ENCODE assay signal across 16 cellular contexts in genomic region chr13:40609972-40610726, GRCh38. TPM values are rescaled to one million over a fixed set of nuclear protein-coding genes. Genes with fewer than 3 reads are reported as not detected.
DNase-seq lines count a peak whose midpoint lies in the region; ATAC-seq and TF ChIP-seq lines count a peak whose summit lies in the region.
"Had no signal": no experiment of that assay in that cellular context is flagged by ENCODE, and none has a peak within 500 bp of the region (broad histone marks: within the 10 kb centered on the region; RNA-seq: fewer than 3 reads in every experiment).

No MANE protein-coding gene starts in this region.

- H3K9me3 Mint-ChIP-seq in activated T-cell treated with anti-CD3 and anti-CD28 coated beads, Interleukin-2, amount 50 U/mL, for 72 hours, result no peaks in the 10 kb centered on the region
- no peaks in the 10 kb centered on the region for H3K9me3 Mint-ChIP-seq in activated naive CD8-positive, alpha-beta T cell treated with anti-CD3 and anti-CD28 coated beads, Interleukin-2, amount 50 U/mL, for 24 hours
- no peaks in the 10 kb centered on the region for H3K9me3 Mint-ChIP-seq in type B pancreatic cell
- no peaks in the 10 kb centered on the region for H3K9me3 Mint-ChIP-seq in Caco-2 (ENCODE audit: unreplicated experiment)
- H3K9me3 Mint-ChIP-seq: activated naive CD4-positive, alpha-beta T cell treated with anti-CD3 and anti-CD28 coated beads, Interleukin-2, amount 50 U/mL, for 72 hours; IgD-negative memory B cell had no signal

- peaks cover 89% of the 10 kb centered on the region for H3K4me1 Mint-ChIP-seq in activated T-cell treated with anti-CD3 and anti-CD28 coated beads, Interleukin-2, amount 50 U/mL, for 72 hours (ENCODE audit: low read depth)
- H3K4me1 Mint-ChIP-seq in activated naive CD8-positive, alpha-beta T cell treated with anti-CD3 and anti-CD28 coated beads, Interleukin-2, amount 50 U/mL, for 24 hours, result peaks cover 94% of the 10 kb centered on the region
- H3K4me1 Mint-ChIP-seq in type B pancreatic cell (ENCODE audit: unreplicated experiment), result peaks cover 21% of the 10 kb centered on the region
- H3K4me1 Mint-ChIP-seq in Caco-2 (ENCODE audit: low read depth, unreplicated experiment), result no peaks in the 10 kb centered on the region

- H3K4me1 ChIP-seq in Caco-2, result no peaks in the 10 kb centered on the region

- CTCF ChIA-PET in Caco-2 (lab: Charles Lee), result no interaction called here

- POLR2A ChIA-PET in Caco-2 (lab: Charles Lee), result no interaction called here

- intact Hi-C loops in Caco-2 (cut with micrococcal nuclease; ENCODE audit: unreplicated experiment), result no loop called here

- TF ChIP-seq CTCF in type B pancreatic cell (conservative IDR thresholded peaks at IDR 0.05) (no peak), Caco-2 (IDR thresholded peaks at IDR 0.05; ENCODE audit: insufficient read depth in 1 of 2, low read depth in 1 of 2, low read length in 1 of 2, severe bottlenecking in 1 of 2, unreplicated experiment in 1 of 2) (no peak)

- peak overlapping the region; percentile 86 for H3K27ac Mint-ChIP-seq in activated T-cell treated with anti-CD3 and anti-CD28 coated beads, Interleukin-2, amount 50 U/mL, for 72 hours
- peak overlapping the region; percentile 97 for H3K27ac Mint-ChIP-seq in activated naive CD8-positive, alpha-beta T cell treated with anti-CD3 and anti-CD28 coated beads, Interleukin-2, amount 50 U/mL, for 24 hours
- H3K27ac Mint-ChIP-seq in type B pancreatic cell (peak overlapping the region; percentile 68), Caco-2 (ENCODE audit: unreplicated experiment) (no peak overlapping the region)
- H3K27ac Mint-ChIP-seq: IgD-negative memory B cell had no signal

- no peak for ATAC-seq in activated T-cell treated with anti-CD3 and anti-CD28 coated beads, Interleukin-2, amount 50 U/mL, for 72 hours (replicated peaks in 1 of 2)
- no peak for ATAC-seq in activated naive CD8-positive, alpha-beta T cell treated with anti-CD3 and anti-CD28 coated beads, Interleukin-2, amount 50 U/mL, for 24 hours
- no peak for ATAC-seq in GM19455 (IDR thresholded peaks at IDR 0.05; ENCODE audit: unreplicated experiment)
- ATAC-seq: activated naive CD4-positive, alpha-beta T cell treated with anti-CD3 and anti-CD28 coated beads, Interleukin-2, amount 50 U/mL, for 72 hours had no signal

- H3K36me3 ChIP-seq in Caco-2 (ENCODE audit: control insufficient read depth, insufficient read depth, low read length), result no peaks in the 10 kb centered on the region
- H3K36me3 ChIP-seq: tibial artery had no signal

- H3K27me3 Mint-ChIP-seq in activated T-cell treated with anti-CD3 and anti-CD28 coated beads, Interleukin-2, amount 50 U/mL, for 72 hours (ENCODE audit: low read depth), result no peaks in the 10 kb centered on the region
- H3K27me3 Mint-ChIP-seq in activated naive CD8-positive, alpha-beta T cell treated with anti-CD3 and anti-CD28 coated beads, Interleukin-2, amount 50 U/mL, for 24 hours, result no peaks in the 10 kb centered on the region
- H3K27me3 Mint-ChIP-seq in type B pancreatic cell (no peaks in the 10 kb centered on the region), Caco-2 (ENCODE audit: insufficient read depth, unreplicated experiment) (no peaks in the 10 kb centered on the region)
- H3K27me3 Mint-ChIP-seq: IgD-negative memory B cell had no signal

- H3K4me3 ChIP-seq in Caco-2 (ENCODE audit: low read depth, low read length), result no peak overlapping the region
- H3K4me3 ChIP-seq: tibial artery had no signal

- no peaks in the 10 kb centered on the region for H3K9me3 ChIP-seq in Caco-2
- H3K9me3 ChIP-seq: tibial artery had no signal

- BruUV-seq in Caco-2 (replicated peaks; lab: Mats Ljungman, UMichigan), result no TSS peak

- no peaks in the 10 kb centered on the region for H3K27me3 ChIP-seq in Caco-2 (replicated peaks; ENCODE audit: control insufficient read depth, insufficient read depth, low read length)
- H3K27me3 ChIP-seq: tibial artery had no signal

- H3K4me3 Mint-ChIP-seq in activated T-cell treated with anti-CD3 and anti-CD28 coated beads, Interleukin-2, amount 50 U/mL, for 72 hours, result no peak overlapping the region
- H3K4me3 Mint-ChIP-seq in activated naive CD8-positive, alpha-beta T cell treated with anti-CD3 and anti-CD28 coated beads, Interleukin-2, amount 50 U/mL, for 24 hours, result no peak overlapping the region
- H3K4me3 Mint-ChIP-seq in type B pancreatic cell, result no peak overlapping the region
- no peak overlapping the region for H3K4me3 Mint-ChIP-seq in Caco-2 (ENCODE audit: unreplicated experiment)
- H3K4me3 Mint-ChIP-seq: IgD-negative memory B cell had no signal

- H3K36me3 Mint-ChIP-seq in activated T-cell treated with anti-CD3 and anti-CD28 coated beads, Interleukin-2, amount 50 U/mL, for 72 hours (ENCODE audit: insufficient read depth in 2 of 2), result peaks cover 0 to 15% of the 10 kb centered on the region in 2 donors
- peaks cover 22% of the 10 kb centered on the region for H3K36me3 Mint-ChIP-seq in activated naive CD8-positive, alpha-beta T cell treated with anti-CD3 and anti-CD28 coated beads, Interleukin-2, amount 50 U/mL, for 24 hours (ENCODE audit: low read depth)
- H3K36me3 Mint-ChIP-seq in type B pancreatic cell (no peaks in the 10 kb centered on the region), Caco-2 (ENCODE audit: insufficient read depth, unreplicated experiment) (no peaks in the 10 kb centered on the region)

- DNase-seq in activated T-cell treated with anti-CD3 and anti-CD28 coated beads, Interleukin-2, amount 50 U/mL, for 72 hours, result no peak
- no peak for DNase-seq in activated T-cell treated with anti-CD3 and anti-CD28 coated beads, Interleukin-2, amount 50 U/mL, for 1 hour
- no peak for DNase-seq in activated naive CD8-positive, alpha-beta T cell treated with anti-CD3 and anti-CD28 coated beads, Interleukin-2, amount 50 U/mL, for 24 hours
- peak; percentile 58 for DNase-seq in iris pigment epithelial cell (ENCODE audit: low read depth)
- no peak for DNase-seq in type B pancreatic cell (ENCODE audit: extremely low spot score, unreplicated experiment)
- DNase-seq in NCI-H1436 treated with DMSO at 0.1 percent for 48 hours (lab: John Stamatoyannopoulos, UW), result no peak
- no peak for DNase-seq in Caco-2
- DNase-seq: activated CD8-positive, alpha-beta memory T cell treated with anti-CD3 and anti-CD28 coated beads for 24 hours; DND-41; NCI-H526; stimulated activated CD4-positive, alpha-beta T cell treated with anti-CD3 and anti-CD28 coated beads, Interleukin-12 subunit alpha, Interleukin-12 subunit beta, amount 100 ng/mL, for 4 hours; T1000; tibial artery had no signal

RNA-seq across cellular contexts. Expression of gene FOXO1, which starts 56.3 kb away (rescaled TPM):
- total RNA-seq in activated T-cell treated with anti-CD3 and anti-CD28 coated beads, Interleukin-2, amount 50 U/mL, for 72 hours, result 10 to 100 TPM; 47.0 to 56.9 TPM
- total RNA-seq in type B pancreatic cell (ENCODE audit: low replicate concordance), result 16.9 and 21.5 TPM in 2 replicates
- total RNA-seq in Caco-2 (2022), result 10.4 and 11.4 TPM in 2 replicates
